Comparison of ENCODE assay signal across 17 cellular contexts in the genomic region with DNA sequence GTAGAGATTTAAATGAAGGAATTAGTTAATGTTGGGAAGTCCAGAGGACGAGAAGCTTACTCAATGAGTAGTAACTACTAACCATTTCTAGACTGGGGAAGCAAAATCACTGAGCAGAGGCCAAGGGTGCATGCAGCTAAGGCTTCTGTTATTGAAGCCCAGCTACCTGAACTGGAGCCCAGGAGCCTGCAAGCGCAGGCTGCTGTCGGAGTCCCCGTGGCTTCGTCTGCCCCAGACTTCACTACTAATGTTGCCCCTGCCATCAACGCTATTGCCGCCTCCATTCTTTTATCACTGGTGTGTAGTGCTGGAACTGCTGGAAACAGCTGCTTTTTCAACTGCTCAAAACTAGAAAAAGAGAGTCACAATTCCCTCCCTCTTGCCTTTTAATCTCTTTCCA.
DNase-seq lines count a peak whose midpoint lies in the region; ATAC-seq and TF ChIP-seq lines count a peak whose summit lies in the region.
"Had no signal": no experiment of that assay in that cellular context is flagged by ENCODE, and none has a peak within 500 bp of the region (broad histone marks: within the 10 kb centered on the region; RNA-seq: fewer than 3 reads in every experiment).

No MANE protein-coding gene starts in this region.

- H2AFZ ChIP-seq in trophoblast cell (ENCODE audit: insufficient read depth, low read length, poor library complexity) = peak overlapping the region; percentile 21

- H3K27me3 ChIP-seq in HUES48 (ENCODE audit: control insufficient read depth, insufficient read depth, low read length) = no peaks in the 10 kb centered on the region
- H3K27me3 ChIP-seq in trophoblast cell (ENCODE audit: insufficient read depth, low read length) = no peaks in the 10 kb centered on the region

- POLR2A ChIA-PET in WTC11 (lab: Charles Lee) = interaction anchor here (1.0 to 2.2 kb wide), 3 partner anchors 10 to 128 kb away, joined by 4 to 8 read pairs (median 5); a partner anchor contains a TSS

- H3K9me3 Mint-ChIP-seq in WTC11 = peaks cover 29% of the 10 kb centered on the region
- peaks cover 5% of the 10 kb centered on the region for H3K9me3 Mint-ChIP-seq in memory B cell

- in situ Hi-C loops in ACHN (cut with HindIII; ENCODE audit: low pct_ligation_motif_present, low pct_unique_long_range_greater_than_20kb, low sequenced_read_pairs) = no loop called here

- peaks cover 30% of the 10 kb centered on the region for H3K36me3 Mint-ChIP-seq in WTC11
- H3K36me3 Mint-ChIP-seq in memory B cell = peaks cover 6% of the 10 kb centered on the region

- H3K27ac ChIP-seq in HUES48 (ENCODE audit: low read depth, low read length) (peak overlapping the region; percentile 80), trophoblast cell (ENCODE audit: low read depth, low read length) (no peak overlapping the region)

- ATAC-seq in WTC11 (peak; percentile 85), memory B cell (ENCODE audit: low read depth) (no peak)
- no peak for ATAC-seq in activated CD4-positive, CD25-positive, alpha-beta regulatory T cell treated with anti-CD3 and anti-CD28 coated beads, Interleukin-2, amount 50 U/mL, for 24 hours
- ATAC-seq: HCT116, SK-N-SH treated with all-trans-retinoic acid at 6 μM for 48 hours had no signal

- DNase-seq in WTC11 (ENCODE audit: low spot score) = peak; percentile 19
- DNase-seq in memory B cell (ENCODE audit: low spot score in 2 of 2) = no peak
- DNase-seq in trophoblast cell = no peak
- DNase-seq in ACHN = no peak
- no peak for DNase-seq in AG08396 (ENCODE audit: low spot score)
- DNase-seq in SW 1271 (lab: John Stamatoyannopoulos, UW) = no peak
- DNase-seq: AML-193, COR-L47, KG1, NCI-H1436 treated with DMSO at 0.1 percent for 48 hours, NCI-H2081 treated with DMSO at 0.1 percent for 48 hours, NCI-H524, Right ventricle myocardium superior had no signal

- H2BK120ac ChIP-seq in trophoblast cell (ENCODE audit: insufficient read depth, low read length, poor library complexity) = peak overlapping the region; percentile 64

- peak overlapping the region; percentile 67 for H4K8ac ChIP-seq in trophoblast cell (ENCODE audit: low read depth, low read length)

- no peak overlapping the region for H3K14ac ChIP-seq in trophoblast cell (ENCODE audit: low read length)

- no peak overlapping the region for H3K4me2 ChIP-seq in trophoblast cell (ENCODE audit: low read length)

- H3K4me3 Mint-ChIP-seq in WTC11 (peak overlapping the region; percentile 3; the same call in 1 of the 2 replicates), memory B cell (no peak overlapping the region)

- TF ChIP-seq CTCF in WTC11 (IDR thresholded peaks at IDR 0.05) = no peak

- H2BK5ac ChIP-seq in trophoblast cell (ENCODE audit: low read depth, low read length, poor library complexity) = no peak overlapping the region

- CTCF ChIA-PET in WTC11 (lab: Charles Lee) = interaction anchor here (1.6 to 2.4 kb wide), 3 partner anchors 10 to 186 kb away, joined by 4 to 10 read pairs (median 8); a partner anchor contains a TSS

- H4K91ac ChIP-seq in trophoblast cell (ENCODE audit: low read depth, low read length) = no peak overlapping the region

- H3K4me1 ChIP-seq in HUES48 (ENCODE audit: control insufficient read depth, insufficient read depth, low read length) (peaks cover 16% of the 10 kb centered on the region), trophoblast cell (ENCODE audit: control insufficient read depth in 1 of 2, insufficient read depth in 2 of 2, low read length in 2 of 2) (no peaks in the 10 kb centered on the region)

- no peaks in the 10 kb centered on the region for H3K79me2 ChIP-seq in trophoblast cell (ENCODE audit: control insufficient read depth, insufficient read depth, low read length, poor library complexity)

- H3K36me3 ChIP-seq in HUES48 (ENCODE audit: control insufficient read depth, insufficient read depth, low read length) = no peaks in the 10 kb centered on the region
- H3K36me3 ChIP-seq in trophoblast cell (ENCODE audit: control insufficient read depth in 1 of 2, insufficient read depth in 2 of 2, low read length in 2 of 2) = peaks cover 0 to 3% of the 10 kb centered on the region in 2 experiments

- no peak overlapping the region for H3K9ac ChIP-seq in HUES48 (ENCODE audit: low read depth, low read length)
- no peak overlapping the region for H3K9ac ChIP-seq in trophoblast cell (ENCODE audit: low read length)

- H3K4ac ChIP-seq in trophoblast cell (ENCODE audit: low read depth, low read length) = no peak overlapping the region

- H3K27me3 Mint-ChIP-seq in WTC11 (ENCODE audit: low read depth) = peaks cover 4% of the 10 kb centered on the region; the same call in 1 of the 2 replicates
- no peaks in the 10 kb centered on the region for H3K27me3 Mint-ChIP-seq in memory B cell

- no peak overlapping the region for H3K23ac ChIP-seq in trophoblast cell (ENCODE audit: low read length)

- H3K18ac ChIP-seq in trophoblast cell (ENCODE audit: low read length) = no peak overlapping the region

- peaks cover 37% of the 10 kb centered on the region for H3K4me1 Mint-ChIP-seq in WTC11
- peaks cover 4% of the 10 kb centered on the region for H3K4me1 Mint-ChIP-seq in memory B cell

- H3K27ac Mint-ChIP-seq in WTC11 (peak overlapping the region; percentile 94), memory B cell (peak overlapping the region; percentile 49)

- no peak overlapping the region for H2AK5ac ChIP-seq in trophoblast cell (ENCODE audit: low read length)

- no CpG with 5 or more reads among the region's 7 CpGs for WGBS in trophoblast cell (ENCODE audit: extremely low coverage, insufficient coverage, insufficient read length)

- H3K79me1 ChIP-seq in trophoblast cell (ENCODE audit: low read length) = peaks cover 13% of the 10 kb centered on the region

- H3K4me3 ChIP-seq in HUES48 (ENCODE audit: low read depth, low read length) (no peak overlapping the region), trophoblast cell (ENCODE audit: low read depth, low read length) (no peak overlapping the region)

- H2BK12ac ChIP-seq in trophoblast cell (ENCODE audit: low read length) = peak overlapping the region; percentile 92

- no peak overlapping the region for H4K12ac ChIP-seq in trophoblast cell (ENCODE audit: low read depth, low read length)

- H3K9me3 ChIP-seq in HUES48 (ENCODE audit: control insufficient read depth, insufficient read depth, low read length) (peaks cover 13% of the 10 kb centered on the region), trophoblast cell (ENCODE audit: insufficient read depth, low read depth, low read length) (peaks cover 3% of the 10 kb centered on the region)

TF ChIP-seq in WTC11, 78 proteins besides CTCF, POLR2A, EP300 and RAD21:
- TF ChIP-seq, protein P1, sequence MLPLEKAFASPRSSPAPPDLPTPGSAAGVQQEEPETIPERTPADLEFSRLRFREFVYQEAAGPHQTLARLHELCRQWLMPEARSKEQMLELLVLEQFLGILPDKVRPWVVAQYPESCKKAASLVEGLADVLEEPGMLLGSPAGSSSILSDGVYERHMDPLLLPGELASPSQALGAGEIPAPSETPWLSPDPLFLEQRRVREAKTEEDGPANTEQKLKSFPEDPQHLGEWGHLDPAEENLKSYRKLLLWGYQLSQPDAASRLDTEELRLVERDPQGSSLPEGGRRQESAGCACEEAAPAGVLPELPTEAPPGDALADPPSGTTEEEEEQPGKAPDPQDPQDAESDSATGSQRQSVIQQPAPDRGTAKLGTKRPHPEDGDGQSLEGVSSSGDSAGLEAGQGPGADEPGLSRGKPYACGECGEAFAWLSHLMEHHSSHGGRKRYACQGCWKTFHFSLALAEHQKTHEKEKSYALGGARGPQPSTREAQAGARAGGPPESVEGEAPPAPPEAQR (CRISPR knock-in tag; IDR thresholded peaks at IDR 0.05) = no peak
- TF ChIP-seq FOXK1 (CRISPR knock-in tag; IDR thresholded peaks at IDR 0.05) = no peak
- no peak for TF ChIP-seq ZNF232 (CRISPR knock-in tag; IDR thresholded peaks at IDR 0.05)
- no peak for TF ChIP-seq NFE2L1 (CRISPR knock-in tag; IDR thresholded peaks at IDR 0.05)
- TF ChIP-seq, protein P2, sequence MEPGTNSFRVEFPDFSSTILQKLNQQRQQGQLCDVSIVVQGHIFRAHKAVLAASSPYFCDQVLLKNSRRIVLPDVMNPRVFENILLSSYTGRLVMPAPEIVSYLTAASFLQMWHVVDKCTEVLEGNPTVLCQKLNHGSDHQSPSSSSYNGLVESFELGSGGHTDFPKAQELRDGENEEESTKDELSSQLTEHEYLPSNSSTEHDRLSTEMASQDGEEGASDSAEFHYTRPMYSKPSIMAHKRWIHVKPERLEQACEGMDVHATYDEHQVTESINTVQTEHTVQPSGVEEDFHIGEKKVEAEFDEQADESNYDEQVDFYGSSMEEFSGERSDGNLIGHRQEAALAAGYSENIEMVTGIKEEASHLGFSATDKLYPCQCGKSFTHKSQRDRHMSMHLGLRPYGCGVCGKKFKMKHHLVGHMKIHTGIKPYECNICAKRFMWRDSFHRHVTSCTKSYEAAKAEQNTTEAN (CRISPR knock-in tag; IDR thresholded peaks at IDR 0.05) = no peak
- TF ChIP-seq ZNF121 (CRISPR knock-in tag; IDR thresholded peaks at IDR 0.05) = no peak
- no peak for TF ChIP-seq RELA (CRISPR knock-in tag; IDR thresholded peaks at IDR 0.05; ENCODE audit: borderline replicate concordance)
